Comparison of ENCODE assay signal across 8 cellular contexts in the genomic region with DNA sequence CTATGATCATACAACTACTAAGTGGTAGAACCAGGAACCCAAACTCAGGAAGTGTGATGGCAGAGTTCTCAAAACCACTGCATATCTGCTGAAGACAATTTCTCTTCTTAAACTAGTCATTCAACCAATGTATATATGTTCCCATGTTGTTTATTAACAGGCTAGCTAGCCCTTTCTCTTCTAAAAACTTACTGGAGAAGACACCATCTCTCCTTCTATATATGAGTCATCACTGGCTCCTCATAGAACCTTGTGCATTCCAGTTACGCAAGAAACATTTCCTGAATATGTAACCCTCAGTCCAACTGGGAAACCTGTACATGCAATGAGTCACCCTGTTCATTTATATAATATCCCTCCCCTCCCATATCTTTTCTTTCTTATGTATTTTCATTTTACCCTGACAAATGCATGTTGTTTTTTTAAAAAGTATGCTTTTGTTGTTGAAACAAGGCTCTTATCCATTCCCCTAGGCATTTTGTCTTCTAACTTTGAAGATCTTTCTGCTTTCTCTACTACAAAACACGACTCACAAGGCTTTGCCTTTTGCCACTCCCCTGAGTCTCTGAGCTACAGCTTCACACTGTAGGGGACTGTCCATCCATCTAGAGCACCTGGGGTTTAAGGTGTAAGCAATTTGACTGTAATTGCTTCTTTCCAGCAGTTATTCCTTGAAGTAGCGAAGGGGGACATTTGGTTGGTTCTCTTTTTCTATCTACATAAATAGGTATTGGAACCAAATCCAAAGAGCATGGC.
A peak's percentile ranks its signal among the peaks of the same experiment; 100 is the strongest.
DNase-seq lines count a peak whose midpoint lies in the region; ATAC-seq and TF ChIP-seq lines count a peak whose summit lies in the region.

No MANE protein-coding gene starts in this region.

- ATAC-seq in GM18873 (IDR thresholded peaks at IDR 0.05; ENCODE audit: low FRiP score, unreplicated experiment) (peak; percentile 86), HG03457 (IDR thresholded peaks at IDR 0.05; ENCODE audit: unreplicated experiment) (peak; percentile 80)

- no peak for TF ChIP-seq EP300 in sigmoid colon (IDR thresholded peaks at IDR 0.05)

- no peak overlapping the region for H3K4me3 ChIP-seq in sigmoid colon

- no peaks in the 10 kb centered on the region for H3K4me1 ChIP-seq in sigmoid colon

- TF ChIP-seq POLR2A in sigmoid colon (IDR thresholded peaks at IDR 0.05), result no peak

- 61 to 70% methylated on average over 3 of the region's 3 CpGs for WGBS in sigmoid colon, 2 donors

- TF ChIP-seq CTCF in sigmoid colon (IDR thresholded peaks at IDR 0.05), result no peak

- H3K27ac ChIP-seq in sigmoid colon, result no peak overlapping the region

- DNase-seq in amniotic stem cell (lab: John Stamatoyannopoulos, UW) (peak; percentile 50), non-pigmented ciliary epithelial cell (ENCODE audit: low read depth) (peak; percentile 81), NCI-H1092 (lab: John Stamatoyannopoulos, UW) (no peak), ureter (ENCODE audit: low spot score) (no peak), activated T-cell treated with anti-CD3 and anti-CD28 coated beads for 4 hours (no peak), sigmoid colon (no peak)

- H3K27me3 ChIP-seq in sigmoid colon, result no peaks in the 10 kb centered on the region

- intact Hi-C loops in sigmoid colon (cut with DNase I), result no loop called here

- H3K36me3 ChIP-seq in sigmoid colon, result no peaks in the 10 kb centered on the region

- H3K9me3 ChIP-seq in sigmoid colon, result no peaks in the 10 kb centered on the region

Comparison
In these comparisons a context has a peak if more than half of its experiments do, and no peak if none do; other contexts are left out.
1. DNase-seq: peak in amniotic stem cell (single experiment) and non-pigmented ciliary epithelial cell (single experiment); none in NCI-H1092 (single experiment), ureter (single experiment), activated T-cell treated with anti-CD3 and anti-CD28 coated beads for 4 hours (single experiment) and sigmoid colon (single experiment).